2 cellular contexts compared by ENCODE assay signal in the genomic region with DNA sequence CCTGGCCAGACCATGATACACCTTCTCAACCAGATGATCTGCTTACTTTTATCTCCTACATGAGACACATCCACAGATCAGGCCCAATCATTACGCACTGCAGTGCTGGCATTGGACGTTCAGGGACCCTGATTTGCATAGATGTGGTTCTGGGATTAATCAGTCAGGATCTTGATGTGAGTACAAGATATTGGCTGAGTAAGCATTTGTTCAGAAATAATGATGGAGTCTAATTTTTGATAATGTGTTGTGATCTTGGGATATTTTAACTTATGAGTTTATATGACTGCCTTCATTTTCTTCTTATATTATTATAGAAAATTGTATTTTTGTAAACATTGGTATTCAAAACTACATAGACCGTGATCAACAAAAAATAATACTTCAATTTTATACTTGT.
TF ChIP-seq lines count a peak whose summit lies in the region.

No MANE protein-coding gene starts in this region.

TF ChIP-seq in A549, 52 proteins besides CTCF, POLR2A, EP300 and RAD21:
- TF ChIP-seq MAFK (IDR thresholded peaks at IDR 0.05; ENCODE audit: partially characterized antibody) (peak; percentile 54), HOXB13 (CRISPR knock-in tag; IDR thresholded peaks at IDR 0.05; ENCODE audit: low read depth) (no peak)

TF ChIP-seq in K562, 482 proteins besides CTCF, POLR2A, EP300 and RAD21:
- no peak for TF ChIP-seq PCBP2 (IDR thresholded peaks at IDR 0.05; ENCODE audit: low read depth, low read length, poor library complexity, severe bottlenecking)
- no peak for TF ChIP-seq ZNF124 (CRISPR knock-in tag; IDR thresholded peaks at IDR 0.05)
- no peak for TF ChIP-seq CSDE1 (IDR thresholded peaks at IDR 0.05)
- TF ChIP-seq KLF16 (IDR thresholded peaks at IDR 0.05): no peak
- TF ChIP-seq NCOR1 (IDR thresholded peaks at IDR 0.05): no peak
- no peak for TF ChIP-seq REST (CRISPR knock-in tag; IDR thresholded peaks at IDR 0.05; ENCODE audit: low read depth)
- TF ChIP-seq HDAC2 (IDR thresholded peaks at IDR 0.05): no peak
- TF ChIP-seq, protein P1, sequence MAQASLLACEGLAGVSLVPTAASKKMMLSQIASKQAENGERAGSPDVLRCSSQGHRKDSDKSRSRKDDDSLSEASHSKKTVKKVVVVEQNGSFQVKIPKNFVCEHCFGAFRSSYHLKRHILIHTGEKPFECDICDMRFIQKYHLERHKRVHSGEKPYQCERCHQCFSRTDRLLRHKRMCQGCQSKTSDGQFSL (CRISPR knock-in tag; IDR thresholded peaks at IDR 0.05): no peak
- TF ChIP-seq, protein P1 (tag; IDR thresholded peaks at IDR 0.05): no peak
- TF ChIP-seq ZC3H4 (CRISPR knock-in tag; IDR thresholded peaks at IDR 0.05; ENCODE audit: borderline replicate concordance): no peak
- TF ChIP-seq GTF2B (IDR thresholded peaks at IDR 0.05; ENCODE audit: extremely low read depth, insufficient read length): no peak
- TF ChIP-seq ZNF316 (IDR thresholded peaks at IDR 0.05): peak; percentile 74
- TF ChIP-seq RBM15 (IDR thresholded peaks at IDR 0.05; ENCODE audit: insufficient read depth, low read length): no peak
- no peak for TF ChIP-seq SMARCB1 (IDR thresholded peaks at IDR 0.05; ENCODE audit: insufficient read length, low read depth)
- TF ChIP-seq CBX1 (IDR thresholded peaks at IDR 0.05; ENCODE audit: low read depth): no peak
- TF ChIP-seq C11orf30 (IDR thresholded peaks at IDR 0.05; ENCODE audit: low read depth): peak; percentile 30
- TF ChIP-seq, protein P2, sequence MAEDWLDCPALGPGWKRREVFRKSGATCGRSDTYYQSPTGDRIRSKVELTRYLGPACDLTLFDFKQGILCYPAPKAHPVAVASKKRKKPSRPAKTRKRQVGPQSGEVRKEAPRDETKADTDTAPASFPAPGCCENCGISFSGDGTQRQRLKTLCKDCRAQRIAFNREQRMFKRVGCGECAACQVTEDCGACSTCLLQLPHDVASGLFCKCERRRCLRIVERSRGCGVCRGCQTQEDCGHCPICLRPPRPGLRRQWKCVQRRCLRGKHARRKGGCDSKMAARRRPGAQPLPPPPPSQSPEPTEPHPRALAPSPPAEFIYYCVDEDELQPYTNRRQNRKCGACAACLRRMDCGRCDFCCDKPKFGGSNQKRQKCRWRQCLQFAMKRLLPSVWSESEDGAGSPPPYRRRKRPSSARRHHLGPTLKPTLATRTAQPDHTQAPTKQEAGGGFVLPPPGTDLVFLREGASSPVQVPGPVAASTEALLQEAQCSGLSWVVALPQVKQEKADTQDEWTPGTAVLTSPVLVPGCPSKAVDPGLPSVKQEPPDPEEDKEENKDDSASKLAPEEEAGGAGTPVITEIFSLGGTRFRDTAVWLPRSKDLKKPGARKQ (CRISPR knock-in tag; IDR thresholded peaks at IDR 0.05): no peak
- no peak for TF ChIP-seq BRF1 (IDR thresholded peaks at IDR 0.05; ENCODE audit: borderline replicate concordance, extremely low read depth, insufficient read length)
- no peak for TF ChIP-seq GATA2 (CRISPR knock-in tag; IDR thresholded peaks at IDR 0.05)
